In the genomic region with DNA sequence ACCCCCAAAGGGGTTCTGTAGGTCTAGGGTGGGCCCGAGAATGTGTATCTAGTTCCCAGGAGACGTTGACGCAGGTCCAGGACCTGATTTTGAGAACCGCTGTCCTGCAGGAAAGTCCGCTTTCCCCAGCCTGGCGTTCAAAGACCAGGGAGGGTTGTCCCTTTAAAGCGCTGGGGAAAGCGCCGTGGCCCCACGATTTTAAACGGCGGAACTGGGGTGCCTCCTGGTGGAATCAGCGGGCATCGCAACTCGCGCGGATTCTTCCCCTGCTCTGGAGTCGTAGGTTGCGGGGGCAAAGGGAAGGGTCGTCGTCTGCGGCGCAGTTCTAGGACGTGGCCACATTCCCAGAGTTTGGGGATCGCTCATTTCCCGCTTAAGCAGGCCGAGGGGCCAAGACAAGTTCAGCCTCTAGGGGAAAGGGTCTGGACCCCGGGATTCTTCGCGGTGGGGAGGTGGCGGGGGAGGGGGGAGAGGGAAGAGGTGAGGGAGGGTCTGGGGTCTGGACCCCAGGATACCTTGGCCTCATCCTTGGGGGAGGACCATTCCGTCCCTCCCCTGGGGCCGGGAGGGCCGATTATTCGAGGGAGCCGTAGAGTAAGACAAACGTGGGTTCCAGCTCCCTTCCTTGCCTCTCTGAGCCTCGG, we compare ENCODE assay signal across 8 cellular contexts. TPM values are rescaled to one million over a fixed set of nuclear protein-coding genes. Genes with fewer than 3 reads are reported as not detected.
DNase-seq lines count a peak whose midpoint lies in the region; ATAC-seq and TF ChIP-seq lines count a peak whose summit lies in the region.

No MANE protein-coding gene starts in this region.

- peak overlapping the region; percentile 64 for H3K4me3 Mint-ChIP-seq in endothelial cell (ENCODE audit: unreplicated experiment)

- peak; percentile 95 for TF ChIP-seq CTCF in AG09319 (IDR thresholded peaks at IDR 0.05; ENCODE audit: low read depth, low read length)
- peak; percentile 93 for TF ChIP-seq CTCF in endothelial cell (IDR thresholded peaks at IDR 0.05; ENCODE audit: unreplicated experiment)

- H3K4me3 ChIP-seq in H7 (ENCODE audit: insufficient read depth, low read depth, low read length) = peak overlapping the region; percentile 29

- H3K36me3 ChIP-seq in H7 (replicated peaks; ENCODE audit: control insufficient read depth, insufficient read depth, low read length) = no peaks in the 10 kb centered on the region

- peaks cover 10% of the 10 kb centered on the region for H3K27me3 Mint-ChIP-seq in endothelial cell (ENCODE audit: unreplicated experiment)

- peaks cover 50% of the 10 kb centered on the region for H3K27me3 ChIP-seq in H7 (ENCODE audit: control insufficient read depth, insufficient read depth, low read length)

- H3K36me3 Mint-ChIP-seq in endothelial cell (ENCODE audit: low read depth, unreplicated experiment) = peaks cover 3% of the 10 kb centered on the region

- DNase-seq in AG09319 (ENCODE audit: extremely low read depth, low read depth) (no peak), H7 (peak; percentile 92), NCI-H774 (lab: John Stamatoyannopoulos, UW) (peak; percentile 33), endothelial cell (ENCODE audit: low spot score) (peak; percentile 94), middle frontal gyrus (ENCODE audit: extremely low spot score, low spot score) (peak; percentile 46)
- peak; percentile 50 to 89 (median 83) for DNase-seq in activated CD8-positive, alpha-beta memory T cell treated with anti-CD3 and anti-CD28 coated beads for 48 hours (ENCODE audit: low read depth in 2 of 3, low spot score in 2 of 3)
- DNase-seq in stimulated activated CD8-positive, alpha-beta memory T cell treated with anti-CD3 and anti-CD28 coated beads, Interleukin-2, amount 100 ng/mL, for 48 hours (ENCODE audit: low read depth in 2 of 2) = peak; percentile 66 to 77

- H3K9me3 Mint-ChIP-seq in endothelial cell (ENCODE audit: unreplicated experiment) = no peaks in the 10 kb centered on the region

- no peak for ATAC-seq in HG03442 (IDR thresholded peaks at IDR 0.05; ENCODE audit: unreplicated experiment)

- peak overlapping the region; percentile 64 for H3K27ac Mint-ChIP-seq in endothelial cell (ENCODE audit: unreplicated experiment)

- H3K4me1 Mint-ChIP-seq in endothelial cell (ENCODE audit: unreplicated experiment) = peaks cover 11% of the 10 kb centered on the region

RNA-seq across cellular contexts. Expression of a gene that starts 7.7 kb away (rescaled TPM):
- 2.8 and 3.3 TPM in 2 replicates for total RNA-seq in H7 (2014; rRNA removed; shearing (Covaris generic))
- total RNA-seq in endothelial cell (ENCODE audit: unreplicated experiment) = 1.3 TPM

RNA-seq across cellular contexts. Expression of a gene that starts 16.6 kb away (rescaled TPM):
- 17.4 and 23.9 TPM in 2 replicates for total RNA-seq in H7 (2014; rRNA removed; shearing (Covaris generic))
- 12.4 TPM for total RNA-seq in endothelial cell (ENCODE audit: unreplicated experiment)

RNA-seq across cellular contexts. Expression of a gene that starts 59.2 kb away (rescaled TPM):
- total RNA-seq in H7 (2014; rRNA removed; shearing (Covaris generic)) = 0.14 and 0.15 TPM in 2 replicates
- total RNA-seq in endothelial cell (ENCODE audit: unreplicated experiment) = 0.41 TPM
